In genomic region chr3:6601374-6601773, GRCh38 we compare ENCODE assay signal across 16 cellular contexts.
"Had no signal": no experiment of that assay in that cellular context is flagged by ENCODE, and none has a peak within 500 bp of the region (broad histone marks: within the 10 kb centered on the region; RNA-seq: fewer than 3 reads in every experiment).

No MANE protein-coding gene starts in this region.

- H3K27me3 ChIP-seq: dorsolateral prefrontal cortex, gastrocnemius medialis, heart right ventricle had no signal

- H3K27ac ChIP-seq: dorsolateral prefrontal cortex, gastrocnemius medialis, heart right ventricle, lower lobe of right lung had no signal

- H3K4me1 ChIP-seq: gastrocnemius medialis, heart right ventricle, lower lobe of right lung had no signal

- H3K4me3 ChIP-seq: dorsolateral prefrontal cortex, gastrocnemius medialis, heart right ventricle, lower lobe of right lung had no signal

- DNase-seq: activated B cell treated with CpG ODN at 0.5 μM for 24 hours; activated CD4-positive, alpha-beta T cell treated with anti-CD3 and anti-CD28 coated beads, Interleukin-2, amount 10 ng/mL, durations not matched to agents 24 days and 14 days; activated CD8-positive, alpha-beta memory T cell treated with anti-CD3 and anti-CD28 coated beads, Interleukin-2, amount 50 U/mL, for 48 hours; activated gamma-delta T cell treated with Interleukin-2 at 50 U/mL for 16 hours; activated T-cell treated with anti-CD3 and anti-CD28 coated beads, Interleukin-2, amount 50 U/mL, for 72 hours; amniotic stem cell; dorsolateral prefrontal cortex; endodermal cell; gastrocnemius medialis; heart right ventricle; left colon; lower lobe of right lung; nephron progenitor cell; occipital lobe; right cardiac atrium; small intestine had no signal

- H3K36me3 ChIP-seq: gastrocnemius medialis, heart right ventricle, lower lobe of right lung had no signal

- ATAC-seq: activated T-cell treated with anti-CD3 and anti-CD28 coated beads, Interleukin-2, amount 50 U/mL, for 72 hours; gastrocnemius medialis; heart right ventricle; left colon; lower lobe of right lung; right cardiac atrium had no signal

- H3K9me3 ChIP-seq: gastrocnemius medialis, lower lobe of right lung had no signal
